ENCODE assay signal across 7 cellular contexts in the genomic region with DNA sequence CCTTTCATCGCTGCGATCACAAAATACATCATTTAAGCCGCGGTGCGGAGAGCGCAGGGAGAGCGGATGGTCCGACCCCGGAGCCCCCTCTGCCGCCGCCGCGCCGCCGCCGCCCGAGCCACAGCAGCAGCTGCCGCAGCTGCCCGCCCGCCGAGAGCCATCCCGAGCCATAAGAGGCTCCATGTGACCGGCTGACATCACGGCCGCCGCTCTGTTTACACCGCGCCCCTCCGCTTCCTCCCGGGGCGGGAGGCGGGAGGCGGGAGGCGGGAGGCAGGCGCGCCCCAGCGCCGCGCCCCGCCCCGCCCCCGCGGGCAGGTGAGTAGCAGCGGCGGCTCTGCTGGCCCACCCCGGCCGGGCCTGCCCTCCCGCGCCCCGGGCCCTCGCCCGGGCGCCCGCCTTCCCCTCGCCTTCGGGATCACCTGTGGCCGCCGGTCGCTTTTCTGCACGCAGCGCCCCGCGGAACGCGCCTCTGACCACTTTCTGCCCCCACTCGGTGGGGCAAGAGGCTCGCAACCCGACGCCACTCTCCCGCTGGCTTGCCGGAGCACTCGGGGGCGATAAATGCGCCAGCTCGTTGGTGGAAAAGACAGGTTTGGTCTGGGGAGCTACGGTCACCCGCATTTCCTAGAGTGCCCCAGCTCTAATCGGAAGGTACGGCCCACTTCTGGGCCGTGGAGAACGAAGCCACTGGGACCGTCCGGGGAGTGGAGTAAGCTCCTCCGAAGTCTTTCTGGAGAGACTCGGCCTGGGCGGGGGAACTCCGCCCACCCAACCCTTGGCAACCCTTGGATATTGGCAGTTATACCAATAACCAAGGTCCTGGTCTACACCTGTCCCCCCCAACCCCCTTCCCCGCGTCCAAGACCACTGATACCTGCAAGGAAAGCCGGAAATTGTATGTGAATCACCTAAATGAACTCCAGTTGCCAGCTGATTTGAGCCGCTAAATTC.
DNase-seq lines count a peak whose midpoint lies in the region; ATAC-seq, FAIRE-seq and TF ChIP-seq lines count a peak whose summit lies in the region.

No MANE protein-coding gene starts in this region.

- H2AFZ ChIP-seq in HepG2 (ENCODE audit: low read length): peak overlapping the region; percentile 15

- peaks cover 24% of the 10 kb centered on the region; the same call in 1 of the 2 replicates for H4K20me1 ChIP-seq in HepG2 (ENCODE audit: insufficient read depth, low read length)

- DNase-seq in NCI-H2196 (lab: John Stamatoyannopoulos, UW; ENCODE audit: unreplicated experiment) (peak; percentile 80), colonic mucosa (peak; percentile 91), HepG2 (ENCODE audit: low spot score) (peak; percentile 74)
- DNase-seq in activated CD4-positive, alpha-beta T cell treated with anti-CD3 and anti-CD28 coated beads for 4 hours: peak; percentile 81 to 84
- peak; percentile 83 for DNase-seq in stimulated activated CD4-positive, alpha-beta T cell treated with anti-CD3 and anti-CD28 coated beads, Interleukin-4, amount 100 ng/mL, for 1 hour

- WGBS in HepG2 (ENCODE audit: low lambda C conversion rate): 14% methylated on average over 4 of the region's 91 CpGs

- peak; percentile 24; the same call in 1 of the 2 replicates for TF ChIP-seq RAD21 in HepG2 (CRISPR knock-in tag; IDR thresholded peaks at IDR 0.05)

- H3K27ac ChIP-seq in colonic mucosa: peak overlapping the region; percentile 78
- H3K27ac ChIP-seq in HepG2 (ENCODE audit: extremely low read length, insufficient read depth, low read length): peak overlapping the region; percentile 90

- H3K9ac ChIP-seq in colonic mucosa (ENCODE audit: low read depth in 2 of 2, low read length in 2 of 2): peak overlapping the region in 1 of 2 donors; percentile 76
- H3K9ac ChIP-seq in HepG2 (ENCODE audit: insufficient read depth, low read depth, low read length): peak overlapping the region; percentile 90

- no peaks in the 10 kb centered on the region for H3K36me3 ChIP-seq in colonic mucosa
- no peaks in the 10 kb centered on the region; a peak in 1 of 5 replicates for H3K36me3 ChIP-seq in HepG2 (replicated peaks in 1 of 2; ENCODE audit: control insufficient read depth in 1 of 2, insufficient read depth in 2 of 2, low read length in 2 of 2)

- peak; percentile 52 for ATAC-seq in HG03060 (IDR thresholded peaks at IDR 0.05; ENCODE audit: low read depth, unreplicated experiment)
- ATAC-seq in HepG2: peak; percentile 82

- no peak for FAIRE-seq in HepG2 (lab: Jason Lieb, UNC)

- intact Hi-C loops in colonic mucosa (cut with DNase I): no loop called here
- intact Hi-C loops in HepG2 (cut with micrococcal nuclease; ENCODE audit: unreplicated experiment): no loop called here

- H3K4me3 ChIP-seq in colonic mucosa (peak overlapping the region; percentile 76), HepG2 (replicated peaks in 1 of 3; ENCODE audit: insufficient read depth in 1 of 3, low read depth in 2 of 3, low read length in 3 of 3) (peak overlapping the region; percentile 86 to 98 (median 90))

- TF ChIP-seq POLR2A in GM18526 (IDR thresholded peaks at IDR 0.05; ENCODE audit: extremely low read depth, insufficient read length) (peak; percentile 25), HepG2 (IDR thresholded peaks at IDR 0.05; ENCODE audit: insufficient read depth in 1 of 2, low read depth in 2 of 2, low read length in 2 of 2) (peak in 1 of 2 experiments; percentile 73; a peak in 2 of 4 replicates)

- CTCF ChIA-PET in HepG2 (lab: Yijun Ruan, JAX; ENCODE audit: low intra/inter-chr PET ratio, low total read pairs): interaction anchor here (1.3 kb wide), 1 partner anchor 324 kb away, joined by 3 read pairs; no protein-coding TSS in a partner anchor

- no peaks in the 10 kb centered on the region for H3K9me3 ChIP-seq in colonic mucosa
- no peaks in the 10 kb centered on the region for H3K9me3 ChIP-seq in HepG2 (ENCODE audit: low read length)

- no peaks in the 10 kb centered on the region for H3K27me3 ChIP-seq in colonic mucosa
- peaks cover 2 to 10% of the 10 kb centered on the region in 2 experiments; a peak in 2 of 5 replicates for H3K27me3 ChIP-seq in HepG2 (ENCODE audit: control insufficient read depth in 1 of 2, insufficient read depth in 2 of 2, low read length in 2 of 2)

- in situ Hi-C loops in HepG2 (cut with HindIII; ENCODE audit: extremely low pct_ligation_motif_present, low pct_unique_long_range_greater_than_20kb): no loop called here

- peaks cover 39% of the 10 kb centered on the region for H3K79me2 ChIP-seq in HepG2 (ENCODE audit: insufficient read depth, low read length)

- POLR2A ChIA-PET in HepG2 (lab: Yijun Ruan, JAX): interaction anchor here (1.2 to 2.0 kb wide), 5 partner anchors 9 to 324 kb away, joined by 3 to 7 read pairs (median 4); no protein-coding TSS in a partner anchor

- H3K4me2 ChIP-seq in HepG2 (ENCODE audit: low read depth, low read length): peak overlapping the region; percentile 89

- BruUV-seq in HepG2 (replicated peaks; lab: Mats Ljungman, UMichigan): no TSS peak

- no peaks in the 10 kb centered on the region for H3K4me1 ChIP-seq in colonic mucosa
- H3K4me1 ChIP-seq in HepG2 (ENCODE audit: insufficient read depth, low read length): peaks cover 51% of the 10 kb centered on the region

- TF ChIP-seq EP300 in HepG2 (IDR thresholded peaks at IDR 0.05; ENCODE audit: low read depth in 2 of 2, low read length in 2 of 2) (no peak; a peak in 1 of 4 replicates), HepG2 (CRISPR knock-in tag; IDR thresholded peaks at IDR 0.05; ENCODE audit: borderline replicate concordance) (no peak)

- no peak for TF ChIP-seq CTCF in colonic mucosa (IDR thresholded peaks at IDR 0.05)
- TF ChIP-seq CTCF in HepG2 (CRISPR knock-in tag; IDR thresholded peaks at IDR 0.05): peak; percentile 52

TF ChIP-seq in HepG2, 621 proteins besides CTCF, POLR2A, EP300 and RAD21 (continues in another document):
- TF ChIP-seq NFKB2 (CRISPR knock-in tag; IDR thresholded peaks at IDR 0.05; ENCODE audit: borderline replicate concordance) (peak; percentile 59; the same call in 1 of the 2 replicates), IKZF5 (CRISPR knock-in tag; IDR thresholded peaks at IDR 0.05) (0 out of 2 replicates have a peak, but pooled peaks have one; percentile 25), SP4 (CRISPR knock-in tag; IDR thresholded peaks at IDR 0.05) (0 out of 2 replicates have a peak, but pooled peaks have one; percentile 50), ZNF607 (CRISPR knock-in tag; IDR thresholded peaks at IDR 0.05; ENCODE audit: borderline replicate concordance) (0 out of 2 replicates have a peak, but pooled peaks have one; percentile 23), ZNF543 (CRISPR knock-in tag; IDR thresholded peaks at IDR 0.05) (0 out of 2 replicates have a peak, but pooled peaks have one; percentile 14)
- TF ChIP-seq, protein P1, sequence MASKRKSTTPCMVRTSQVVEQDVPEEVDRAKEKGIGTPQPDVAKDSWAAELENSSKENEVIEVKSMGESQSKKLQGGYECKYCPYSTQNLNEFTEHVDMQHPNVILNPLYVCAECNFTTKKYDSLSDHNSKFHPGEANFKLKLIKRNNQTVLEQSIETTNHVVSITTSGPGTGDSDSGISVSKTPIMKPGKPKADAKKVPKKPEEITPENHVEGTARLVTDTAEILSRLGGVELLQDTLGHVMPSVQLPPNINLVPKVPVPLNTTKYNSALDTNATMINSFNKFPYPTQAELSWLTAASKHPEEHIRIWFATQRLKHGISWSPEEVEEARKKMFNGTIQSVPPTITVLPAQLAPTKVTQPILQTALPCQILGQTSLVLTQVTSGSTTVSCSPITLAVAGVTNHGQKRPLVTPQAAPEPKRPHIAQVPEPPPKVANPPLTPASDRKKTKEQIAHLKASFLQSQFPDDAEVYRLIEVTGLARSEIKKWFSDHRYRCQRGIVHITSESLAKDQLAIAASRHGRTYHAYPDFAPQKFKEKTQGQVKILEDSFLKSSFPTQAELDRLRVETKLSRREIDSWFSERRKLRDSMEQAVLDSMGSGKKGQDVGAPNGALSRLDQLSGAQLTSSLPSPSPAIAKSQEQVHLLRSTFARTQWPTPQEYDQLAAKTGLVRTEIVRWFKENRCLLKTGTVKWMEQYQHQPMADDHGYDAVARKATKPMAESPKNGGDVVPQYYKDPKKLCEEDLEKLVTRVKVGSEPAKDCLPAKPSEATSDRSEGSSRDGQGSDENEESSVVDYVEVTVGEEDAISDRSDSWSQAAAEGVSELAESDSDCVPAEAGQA (IDR thresholded peaks at IDR 0.05; ENCODE audit: low read depth): no peak
- TF ChIP-seq, protein P1 (CRISPR knock-in tag; IDR thresholded peaks at IDR 0.05; ENCODE audit: borderline replicate concordance): peak; percentile 23; the same call in 1 of the 2 replicates
- TF ChIP-seq, protein P2, sequence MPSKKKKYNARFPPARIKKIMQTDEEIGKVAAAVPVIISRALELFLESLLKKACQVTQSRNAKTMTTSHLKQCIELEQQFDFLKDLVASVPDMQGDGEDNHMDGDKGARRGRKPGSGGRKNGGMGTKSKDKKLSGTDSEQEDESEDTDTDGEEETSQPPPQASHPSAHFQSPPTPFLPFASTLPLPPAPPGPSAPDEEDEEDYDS (CRISPR knock-in tag; IDR thresholded peaks at IDR 0.05): peak; percentile 90

Comparison
In these comparisons a context has a peak if more than half of its experiments do, and no peak if none do; other contexts are left out.
1. Peak in every context shown above with its lines: DNase-seq, ATAC-seq, H3K4me3 ChIP-seq and H3K27ac ChIP-seq.